ENCODE assay signal across 1 cellular context in genomic region chr6:30876039-30876730, GRCh38.
TF ChIP-seq lines count a peak whose summit lies in the region.

No MANE protein-coding gene starts in this region.

TF ChIP-seq in SK-N-SH, 30 proteins besides CTCF, POLR2A, EP300 and RAD21 (continued from another document):
- TF ChIP-seq MAX (IDR thresholded peaks at IDR 0.05; ENCODE audit: low read depth) (no peak), FOXM1 (IDR thresholded peaks at IDR 0.05; ENCODE audit: low read depth) (no peak), TAF1 (IDR thresholded peaks at IDR 0.05; ENCODE audit: borderline replicate concordance, low read depth, low read length) (no peak), PBX3 (IDR thresholded peaks at IDR 0.05) (peak; percentile 92), JUND (IDR thresholded peaks at IDR 0.05) (peak; percentile 90), REST (IDR thresholded peaks at IDR 0.05; ENCODE audit: low read depth, low read length) (no peak)
